2 cellular contexts compared by ENCODE assay signal in the genomic region with DNA sequence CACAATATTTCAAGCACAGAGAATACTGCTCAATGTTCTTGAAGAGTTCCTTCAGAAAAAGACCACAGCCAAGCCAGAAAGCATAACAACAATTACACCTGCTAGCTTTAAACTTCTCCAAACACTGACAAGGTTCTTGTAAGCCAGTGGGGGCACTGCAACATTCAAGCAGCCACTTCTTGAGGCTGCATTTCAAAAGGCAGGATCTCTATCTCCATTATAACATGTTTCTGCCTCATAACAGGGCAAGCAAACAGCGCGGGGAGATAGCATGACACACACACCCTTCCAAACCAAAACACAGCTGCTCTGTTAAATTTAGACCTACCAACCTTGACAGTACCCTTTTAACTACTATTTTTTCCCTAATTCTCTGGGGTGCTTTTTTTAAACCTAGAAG.
A peak's percentile ranks its signal among the peaks of the same experiment; 100 is the strongest.
TF ChIP-seq lines count a peak whose summit lies in the region.

No MANE protein-coding gene starts in this region.

TF ChIP-seq in IMR-90, 13 proteins besides CTCF, POLR2A, EP300 and RAD21 (continued from another document):
- TF ChIP-seq, protein P1, sequence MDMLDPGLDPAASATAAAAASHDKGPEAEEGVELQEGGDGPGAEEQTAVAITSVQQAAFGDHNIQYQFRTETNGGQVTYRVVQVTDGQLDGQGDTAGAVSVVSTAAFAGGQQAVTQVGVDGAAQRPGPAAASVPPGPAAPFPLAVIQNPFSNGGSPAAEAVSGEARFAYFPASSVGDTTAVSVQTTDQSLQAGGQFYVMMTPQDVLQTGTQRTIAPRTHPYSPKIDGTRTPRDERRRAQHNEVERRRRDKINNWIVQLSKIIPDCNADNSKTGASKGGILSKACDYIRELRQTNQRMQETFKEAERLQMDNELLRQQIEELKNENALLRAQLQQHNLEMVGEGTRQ (IDR thresholded peaks at IDR 0.05; ENCODE audit: low read depth, low read length), result no peak
- TF ChIP-seq SMC3 (IDR thresholded peaks at IDR 0.05; ENCODE audit: low read depth, low read length) (no peak), MAFK (IDR thresholded peaks at IDR 0.05; ENCODE audit: low read depth, low read length) (no peak), CHD1 (IDR thresholded peaks at IDR 0.05; ENCODE audit: low read depth, low read length) (no peak), MAZ (IDR thresholded peaks at IDR 0.05; ENCODE audit: borderline replicate concordance, low read depth, low read length) (no peak), FOS (IDR thresholded peaks at IDR 0.05; ENCODE audit: low read depth, low read length) (no peak), MXI1 (IDR thresholded peaks at IDR 0.05; ENCODE audit: borderline replicate concordance, low read depth, low read length) (no peak), BHLHE40 (IDR thresholded peaks at IDR 0.05; ENCODE audit: low read depth, low read length) (no peak), CEBPB (IDR thresholded peaks at IDR 0.05; ENCODE audit: low read depth, low read length) (no peak), RCOR1 (IDR thresholded peaks at IDR 0.05; ENCODE audit: insufficient replicate concordance, low read length) (no peak)
- TF ChIP-seq, protein P2, sequence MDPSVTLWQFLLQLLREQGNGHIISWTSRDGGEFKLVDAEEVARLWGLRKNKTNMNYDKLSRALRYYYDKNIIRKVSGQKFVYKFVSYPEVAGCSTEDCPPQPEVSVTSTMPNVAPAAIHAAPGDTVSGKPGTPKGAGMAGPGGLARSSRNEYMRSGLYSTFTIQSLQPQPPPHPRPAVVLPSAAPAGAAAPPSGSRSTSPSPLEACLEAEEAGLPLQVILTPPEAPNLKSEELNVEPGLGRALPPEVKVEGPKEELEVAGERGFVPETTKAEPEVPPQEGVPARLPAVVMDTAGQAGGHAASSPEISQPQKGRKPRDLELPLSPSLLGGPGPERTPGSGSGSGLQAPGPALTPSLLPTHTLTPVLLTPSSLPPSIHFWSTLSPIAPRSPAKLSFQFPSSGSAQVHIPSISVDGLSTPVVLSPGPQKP (IDR thresholded peaks at IDR 0.05; ENCODE audit: borderline replicate concordance, low read depth, low read length), result no peak

TF ChIP-seq in neural cell, 6 proteins besides CTCF, POLR2A, EP300 and RAD21 (continued from another document):
- TF ChIP-seq, protein P3, sequence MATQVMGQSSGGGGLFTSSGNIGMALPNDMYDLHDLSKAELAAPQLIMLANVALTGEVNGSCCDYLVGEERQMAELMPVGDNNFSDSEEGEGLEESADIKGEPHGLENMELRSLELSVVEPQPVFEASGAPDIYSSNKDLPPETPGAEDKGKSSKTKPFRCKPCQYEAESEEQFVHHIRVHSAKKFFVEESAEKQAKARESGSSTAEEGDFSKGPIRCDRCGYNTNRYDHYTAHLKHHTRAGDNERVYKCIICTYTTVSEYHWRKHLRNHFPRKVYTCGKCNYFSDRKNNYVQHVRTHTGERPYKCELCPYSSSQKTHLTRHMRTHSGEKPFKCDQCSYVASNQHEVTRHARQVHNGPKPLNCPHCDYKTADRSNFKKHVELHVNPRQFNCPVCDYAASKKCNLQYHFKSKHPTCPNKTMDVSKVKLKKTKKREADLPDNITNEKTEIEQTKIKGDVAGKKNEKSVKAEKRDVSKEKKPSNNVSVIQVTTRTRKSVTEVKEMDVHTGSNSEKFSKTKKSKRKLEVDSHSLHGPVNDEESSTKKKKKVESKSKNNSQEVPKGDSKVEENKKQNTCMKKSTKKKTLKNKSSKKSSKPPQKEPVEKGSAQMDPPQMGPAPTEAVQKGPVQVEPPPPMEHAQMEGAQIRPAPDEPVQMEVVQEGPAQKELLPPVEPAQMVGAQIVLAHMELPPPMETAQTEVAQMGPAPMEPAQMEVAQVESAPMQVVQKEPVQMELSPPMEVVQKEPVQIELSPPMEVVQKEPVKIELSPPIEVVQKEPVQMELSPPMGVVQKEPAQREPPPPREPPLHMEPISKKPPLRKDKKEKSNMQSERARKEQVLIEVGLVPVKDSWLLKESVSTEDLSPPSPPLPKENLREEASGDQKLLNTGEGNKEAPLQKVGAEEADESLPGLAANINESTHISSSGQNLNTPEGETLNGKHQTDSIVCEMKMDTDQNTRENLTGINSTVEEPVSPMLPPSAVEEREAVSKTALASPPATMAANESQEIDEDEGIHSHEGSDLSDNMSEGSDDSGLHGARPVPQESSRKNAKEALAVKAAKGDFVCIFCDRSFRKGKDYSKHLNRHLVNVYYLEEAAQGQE (IDR thresholded peaks at IDR 0.05; ENCODE audit: borderline replicate concordance), result no peak
- TF ChIP-seq MXI1 (conservative IDR thresholded peaks at IDR 0.05; ENCODE audit: poor library complexity, severe bottlenecking) (no peak), SMC3 (conservative IDR thresholded peaks at IDR 0.05; ENCODE audit: poor library complexity) (peak; percentile 68), EZH2 (IDR thresholded peaks at IDR 0.05; ENCODE audit: borderline replicate concordance, insufficient read depth, low read length, poor library complexity, severe bottlenecking) (no peak)
